Comparison of ENCODE assay signal across 8 cellular contexts in the genomic region with DNA sequence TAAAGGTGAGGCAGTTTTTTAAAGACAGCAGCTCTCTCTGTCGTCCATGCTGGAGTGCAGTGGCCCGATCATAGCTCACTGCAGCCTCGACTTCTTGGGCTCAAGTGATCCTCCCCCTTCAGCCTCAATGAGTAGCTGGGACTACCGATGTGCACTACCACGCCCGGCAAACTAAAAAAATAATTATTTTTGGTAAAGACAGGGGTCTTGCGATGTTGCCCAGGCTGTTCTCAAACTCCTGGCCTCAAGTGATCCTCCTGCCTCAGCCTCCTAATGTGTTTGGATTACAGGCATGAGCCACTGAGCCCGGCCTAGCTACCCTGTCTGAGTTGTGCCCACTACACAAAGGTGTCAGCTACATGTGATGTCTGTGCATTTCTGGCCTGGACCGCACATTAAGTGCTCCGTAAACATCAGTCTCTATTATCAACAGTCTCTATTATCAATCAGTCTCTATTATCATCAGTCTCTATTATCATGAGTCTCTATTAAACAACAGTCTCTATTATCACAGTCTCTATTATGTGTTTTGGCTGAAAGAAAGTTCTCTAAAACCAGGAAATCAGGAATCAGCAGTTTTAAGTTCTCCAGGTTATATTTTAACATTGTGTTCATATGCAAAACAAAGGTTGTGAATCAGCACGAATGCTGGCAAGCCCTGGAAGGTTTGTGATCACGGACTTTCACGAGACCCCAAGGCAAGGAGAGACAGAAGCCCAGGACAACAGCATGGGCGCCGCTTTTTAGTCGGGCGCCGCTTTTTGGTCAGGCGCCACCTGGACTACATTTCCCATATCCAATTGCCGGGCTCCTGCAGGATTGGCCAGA. TPM values are rescaled to one million over a fixed set of nuclear protein-coding genes. Genes with fewer than 3 reads are reported as not detected.
DNase-seq lines count a peak whose midpoint lies in the region; ATAC-seq and TF ChIP-seq lines count a peak whose summit lies in the region.

No MANE protein-coding gene starts in this region.

- no peak overlapping the region for H3K4ac ChIP-seq in IMR-90 (ENCODE audit: low read depth, low read length)

- intact Hi-C loops in IMR-90 (cut with micrococcal nuclease): loop anchor here (1.0 to 5.0 kb wide), 3 partner anchors 423 to 862 kb away; no protein-coding TSS in a partner anchor

- peak overlapping the region; percentile 38 to 88; a peak in 3 of 4 replicates for H4K8ac ChIP-seq in IMR-90 (ENCODE audit: low read depth in 2 of 2, low read length in 2 of 2)

- no peak overlapping the region for H2BK20ac ChIP-seq in IMR-90 (ENCODE audit: low read depth, low read length)

- H3K79me1 ChIP-seq in IMR-90 (ENCODE audit: low read depth in 1 of 2, low read length in 2 of 2): peaks cover 0 to 3% of the 10 kb centered on the region in 2 experiments; a peak in 1 of 4 replicates

- DNase-seq in AG10803 (ENCODE audit: low read depth): no peak
- DNase-seq in IMR-90: no peak
- DNase-seq in caudate nucleus (lab: John Stamatoyannopoulos, UW): no peak
- no peak for DNase-seq in OCI-M1 (lab: John Stamatoyannopoulos, UW)
- DNase-seq in NCI-H1417 (lab: John Stamatoyannopoulos, UW): no peak
- DNase-seq in T-helper 9 cell: no peak

- H3K27me3 ChIP-seq in IMR-90 (ENCODE audit: control insufficient read depth, insufficient read depth, low read length) (no peaks in the 10 kb centered on the region), muscle layer of duodenum (ENCODE audit: low read depth, low read length) (no peaks in the 10 kb centered on the region)

- H2AK9ac ChIP-seq in IMR-90 (replicated peaks; ENCODE audit: low read depth, low read length, poor library complexity): no peak overlapping the region

- H4K5ac ChIP-seq in IMR-90 (ENCODE audit: low read depth, low read length): peak overlapping the region; percentile 58

- ATAC-seq in IMR-90 (ENCODE audit: low read depth): no peak
- no peak for ATAC-seq in HG02759 (IDR thresholded peaks at IDR 0.05; ENCODE audit: unreplicated experiment)

- no peaks in the 10 kb centered on the region for H4K20me1 ChIP-seq in IMR-90 (ENCODE audit: insufficient read depth, low read length)

- peak overlapping the region; percentile 52; the same call in 1 of the 2 replicates for H3K27ac ChIP-seq in IMR-90 (ENCODE audit: insufficient read depth, low read length)
- H3K27ac ChIP-seq in caudate nucleus (ENCODE audit: low read depth, low read length): peak overlapping the region; percentile 84
- H3K27ac ChIP-seq in muscle layer of duodenum (ENCODE audit: low read length): peak overlapping the region; percentile 83

- no peak for TF ChIP-seq POLR2A in IMR-90 (IDR thresholded peaks at IDR 0.05; ENCODE audit: low read depth, low read length)

- no peak overlapping the region for H3K18ac ChIP-seq in IMR-90 (ENCODE audit: low read depth, low read length)

- TF ChIP-seq RAD21 in IMR-90 (IDR thresholded peaks at IDR 0.05; ENCODE audit: low read length): no peak

- no peak overlapping the region for H2BK15ac ChIP-seq in IMR-90 (ENCODE audit: low read depth, low read length)

- no peaks in the 10 kb centered on the region; the same call in 1 of the 2 replicates for H3K9me1 ChIP-seq in IMR-90 (ENCODE audit: insufficient read depth, low read length)

- CTCF ChIA-PET in IMR-90 (lab: Yijun Ruan, JAX): interaction anchor here (1.0 kb wide), 1 partner anchor 82 kb away, joined by 3 read pairs; no protein-coding TSS in a partner anchor

- H3K23ac ChIP-seq in IMR-90 (ENCODE audit: low read depth, low read length): no peak overlapping the region

- dilution Hi-C loops in IMR-90 (cut with HindIII; ENCODE audit: low sequenced_read_pairs, unreplicated experiment): no loop called here

- H3K9ac ChIP-seq in IMR-90 (ENCODE audit: low read depth, low read length): peak overlapping the region; percentile 72

- H4K91ac ChIP-seq in IMR-90 (ENCODE audit: insufficient read depth, low read depth, low read length): peak overlapping the region; percentile 26; the same call in 1 of the 2 replicates

- POLR2A ChIA-PET in IMR-90 (lab: Charles Lee; ENCODE audit: unreplicated experiment): no interaction called here

- H3K9me3 ChIP-seq in IMR-90 (ENCODE audit: control insufficient read depth, insufficient read depth, low read length) (no peaks in the 10 kb centered on the region), muscle layer of duodenum (ENCODE audit: control insufficient read depth in 1 of 2, low read length in 2 of 2) (no peaks in the 10 kb centered on the region)

- H3K4me3 ChIP-seq in AG10803 (ENCODE audit: low read length) (peak overlapping the region; percentile 97), IMR-90 (ENCODE audit: insufficient read depth, low read depth, low read length) (peak overlapping the region; percentile 80), muscle layer of duodenum (ENCODE audit: low read depth in 1 of 2, low read length in 2 of 2) (peak overlapping the region; percentile 80 to 99)

- TF ChIP-seq CTCF in AG10803 (conservative IDR thresholded peaks at IDR 0.05; ENCODE audit: low read length) (peak; percentile 9; the same call in 1 of the 2 replicates), IMR-90 (conservative IDR thresholded peaks at IDR 0.05; ENCODE audit: low read depth, low read length) (no peak)

- in situ Hi-C loops in IMR-90 (cut with MboI; ENCODE audit: low sequenced_read_pairs): no loop called here

- no TSS peak for BruUV-seq in IMR-90 (replicated peaks; lab: Mats Ljungman, UMichigan)

- 0 out of 2 replicates have a peak overlapping the region, but pooled peaks have one; percentile 13 for H2AK5ac ChIP-seq in IMR-90 (ENCODE audit: low read depth, low read length)

- peak overlapping the region; percentile 94 for H3K4me2 ChIP-seq in IMR-90 (ENCODE audit: low read depth, low read length)

- WGBS in IMR-90 (ENCODE audit: extremely low coverage in 2 of 2, insufficient read length in 1 of 2), 2 experiments: 33% methylated on average over 3 of the region's 20 CpGs; no CpG with 5 or more reads in 1 of the 2 experiments

- H3K36me3 ChIP-seq in IMR-90 (ENCODE audit: control insufficient read depth, insufficient read depth, low read length): no peaks in the 10 kb centered on the region
- H3K36me3 ChIP-seq in muscle layer of duodenum (ENCODE audit: control insufficient read depth in 1 of 2, insufficient read depth in 2 of 2, low read length in 2 of 2): no peaks in the 10 kb centered on the region

- H3K56ac ChIP-seq in IMR-90 (ENCODE audit: extremely low read depth, insufficient read depth, low read length): no peak overlapping the region

- H2BK120ac ChIP-seq in IMR-90 (ENCODE audit: low read depth, low read length): no peak overlapping the region

- peak overlapping the region; percentile 42 for H2BK5ac ChIP-seq in IMR-90 (ENCODE audit: low read depth, low read length, poor library complexity, severe bottlenecking)

- H3K14ac ChIP-seq in IMR-90 (replicated peaks; ENCODE audit: low read depth, low read length): peak overlapping the region; percentile 65; the same call in 1 of the 2 replicates

- H3K4me1 ChIP-seq in IMR-90 (ENCODE audit: control insufficient read depth, insufficient read depth, low read length) (no peaks in the 10 kb centered on the region), muscle layer of duodenum (ENCODE audit: control insufficient read depth in 1 of 2, insufficient read depth in 2 of 2, low read length in 2 of 2) (peaks cover 0 to 12% of the 10 kb centered on the region in 2 donors)

- H2AFZ ChIP-seq in IMR-90 (replicated peaks; ENCODE audit: low read length, poor library complexity): peak overlapping the region; percentile 100

TF ChIP-seq in IMR-90, 13 proteins besides CTCF, POLR2A, EP300 and RAD21:
- TF ChIP-seq FOS (IDR thresholded peaks at IDR 0.05; ENCODE audit: low read depth, low read length) (no peak), MAFK (IDR thresholded peaks at IDR 0.05; ENCODE audit: low read depth, low read length) (peak; percentile 42; the same call in 1 of the 2 replicates)

RNA-seq across cellular contexts. Expression of a gene that starts 0.7 kb away (rescaled TPM):
- total RNA-seq in IMR-90 (2012; rRNA removed): 5.4 and 8.9 TPM in 2 replicates
- 2.7 and 3.2 TPM in 2 replicates for polyA plus RNA-seq in IMR-90 (2012; rRNA removed)
- 3.3 and 3.9 TPM in 2 replicates for polyA plus RNA-seq in IMR-90 (2012; cell fraction: cytosol; rRNA removed)
- 3.7 and 7.0 TPM in 2 replicates for polyA plus RNA-seq in IMR-90 (2012; cell fraction: nucleus; rRNA removed; ENCODE audit: low replicate concordance)
